Comparison of ENCODE assay signal across 21 cellular contexts in the genomic region with DNA sequence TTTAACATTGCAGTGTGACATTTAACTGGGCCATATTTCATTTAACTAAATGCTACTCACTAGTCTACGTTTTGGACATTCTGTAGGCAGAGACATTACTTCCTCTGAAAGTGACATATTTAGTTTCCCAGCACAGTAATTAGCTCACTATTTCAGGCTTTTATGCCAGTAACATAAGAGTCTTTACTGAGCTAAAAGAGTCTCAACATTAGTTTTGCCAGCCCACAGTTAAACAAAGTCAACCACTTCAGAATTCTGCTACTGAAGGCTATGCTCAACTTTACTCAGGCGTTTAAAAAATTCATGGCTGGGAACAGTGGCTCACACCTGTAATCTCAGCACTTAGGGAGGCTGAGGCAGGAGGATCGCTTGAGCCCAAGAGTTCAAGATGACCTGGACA. TPM values are rescaled to one million over a fixed set of nuclear protein-coding genes. Genes with fewer than 3 reads are reported as not detected.
DNase-seq lines count a peak whose midpoint lies in the region; ATAC-seq and TF ChIP-seq lines count a peak whose summit lies in the region.
"Had no signal": no experiment of that assay in that cellular context is flagged by ENCODE, and none has a peak within 500 bp of the region (broad histone marks: within the 10 kb centered on the region; RNA-seq: fewer than 3 reads in every experiment).

No MANE protein-coding gene starts in this region.

- H2AFZ ChIP-seq in mesenchymal stem cell (ENCODE audit: low read depth, low read length) (no peak overlapping the region), PC-9 (no peak overlapping the region)

- H3K18ac ChIP-seq in mesenchymal stem cell (ENCODE audit: low read depth in 1 of 2, low read length in 2 of 2): no peak overlapping the region

- no peaks in the 10 kb centered on the region for H3K9me2 ChIP-seq in PC-9 (ENCODE audit: insufficient read depth)

- no peak overlapping the region for H2BK15ac ChIP-seq in mesenchymal stem cell (ENCODE audit: low read depth, poor library complexity, severe bottlenecking)

- H3K4ac ChIP-seq in mesenchymal stem cell (ENCODE audit: low read depth in 1 of 2, low read length in 2 of 2): no peak overlapping the region

- H3K27ac ChIP-seq in mesenchymal stem cell (ENCODE audit: low read length, poor library complexity, severe bottlenecking): no peak overlapping the region
- no peak overlapping the region for H3K27ac ChIP-seq in upper lobe of right lung
- H3K27ac ChIP-seq in PC-9: no peak overlapping the region
- H3K27ac ChIP-seq: breast epithelium, pancreas, WERI-Rb-1 had no signal

- ATAC-seq in T-cell (replicated peaks in 1 of 4) (no peak), upper lobe of right lung (peak; percentile 3)

- peaks cover under 1% of the 10 kb centered on the region for H3K27me3 Mint-ChIP-seq in activated naive CD4-positive, alpha-beta T cell treated with anti-CD3 and anti-CD28 coated beads, Interleukin-2, amount 50 U/mL, for 24 hours
- H3K27me3 Mint-ChIP-seq in activated naive CD4-positive, alpha-beta T cell treated with anti-CD3 and anti-CD28 coated beads, Interleukin-2, amount 10 ng/mL, durations not matched to agents 7 days and 5 days: peaks cover 41% of the 10 kb centered on the region
- peaks cover 21 to 42% of the 10 kb centered on the region in 2 donors for H3K27me3 Mint-ChIP-seq in T-cell

- 57% methylated on average over 3 of the region's 3 CpGs for WGBS in mesenchymal stem cell

- H3K9ac ChIP-seq in mesenchymal stem cell (ENCODE audit: low read length): no peak overlapping the region

- H3K79me1 ChIP-seq in mesenchymal stem cell (replicated peaks; ENCODE audit: low read length, poor library complexity, severe bottlenecking): no peaks in the 10 kb centered on the region

- peak overlapping the region; percentile 82 for H3K4me3 Mint-ChIP-seq in activated naive CD4-positive, alpha-beta T cell treated with anti-CD3 and anti-CD28 coated beads, Interleukin-2, amount 50 U/mL, for 24 hours
- H3K4me3 Mint-ChIP-seq in activated naive CD4-positive, alpha-beta T cell treated with anti-CD3 and anti-CD28 coated beads, Interleukin-2, amount 10 ng/mL, durations not matched to agents 7 days and 5 days: no peak overlapping the region
- H3K4me3 Mint-ChIP-seq in T-cell: peak overlapping the region in 2 of 3 donors; percentile 66 to 89

- no peak for DNase-seq in activated naive CD4-positive, alpha-beta T cell treated with anti-CD3 and anti-CD28 coated beads, Interleukin-2, amount 10 ng/mL, durations not matched to agents 7 days and 5 days
- DNase-seq in T-cell (no peak), mesenchymal stem cell (peak; percentile 12), upper lobe of right lung (no peak), middle frontal gyrus (ENCODE audit: extremely low spot score, low spot score) (no peak), inferior parietal cortex (ENCODE audit: extremely low spot score) (no peak), PC-9 (no peak)
- DNase-seq: DMS153; dorsolateral prefrontal cortex; erythroblast; NCI-H1092; NCI-H2029 treated with DMSO at 0.1 percent for 48 hours; NCI-H524; pancreas; SHP77; stimulated activated CD4-positive, alpha-beta T cell treated with anti-CD3 and anti-CD28 coated beads, Interleukin-2, amount 100 ng/mL, for 24 hours; WERI-Rb-1 had no signal

- H3K9me3 ChIP-seq in mesenchymal stem cell (ENCODE audit: control insufficient read depth, low read length): no peaks in the 10 kb centered on the region
- no peaks in the 10 kb centered on the region for H3K9me3 ChIP-seq in upper lobe of right lung
- H3K9me3 ChIP-seq in PC-9 (ENCODE audit: insufficient read depth, low read depth): no peaks in the 10 kb centered on the region
- H3K9me3 ChIP-seq: breast epithelium, pancreas had no signal

- H3K36me3 Mint-ChIP-seq in activated naive CD4-positive, alpha-beta T cell treated with anti-CD3 and anti-CD28 coated beads, Interleukin-2, amount 50 U/mL, for 24 hours: peaks cover 8% of the 10 kb centered on the region
- H3K36me3 Mint-ChIP-seq in activated naive CD4-positive, alpha-beta T cell treated with anti-CD3 and anti-CD28 coated beads, Interleukin-2, amount 10 ng/mL, durations not matched to agents 7 days and 5 days: no peaks in the 10 kb centered on the region
- no peaks in the 10 kb centered on the region for H3K36me3 Mint-ChIP-seq in T-cell

- H3K36me3 ChIP-seq in mesenchymal stem cell (ENCODE audit: control insufficient read depth in 1 of 2, insufficient read depth in 2 of 2, low read depth in 1 of 2, low read length in 2 of 2) (no peaks in the 10 kb centered on the region), upper lobe of right lung (no peaks in the 10 kb centered on the region), PC-9 (ENCODE audit: low read depth) (no peaks in the 10 kb centered on the region)
- H3K36me3 ChIP-seq: breast epithelium, pancreas, WERI-Rb-1 had no signal

- H3K4me1 ChIP-seq in mesenchymal stem cell (ENCODE audit: control insufficient read depth, insufficient read depth, low read depth, low read length) (peaks cover 7% of the 10 kb centered on the region), upper lobe of right lung (peaks cover 7% of the 10 kb centered on the region), PC-9 (replicated peaks; ENCODE audit: insufficient read depth) (peaks cover 14% of the 10 kb centered on the region)
- H3K4me1 ChIP-seq: breast epithelium had no signal

- no peak overlapping the region for H2AK5ac ChIP-seq in mesenchymal stem cell (ENCODE audit: low read length, severe bottlenecking)

- intact Hi-C loops in upper lobe of right lung (cut with DNase I): no loop called here
- intact Hi-C loops in PC-9 (cut with micrococcal nuclease; ENCODE audit: unreplicated experiment): no loop called here

- no peak overlapping the region for H3K4me3 ChIP-seq in mesenchymal stem cell (ENCODE audit: insufficient read depth in 1 of 2, low read depth in 1 of 2, low read length in 2 of 2)
- no peak overlapping the region for H3K4me3 ChIP-seq in upper lobe of right lung
- no peak overlapping the region for H3K4me3 ChIP-seq in PC-9
- H3K4me3 ChIP-seq: pancreas had no signal

- H2BK120ac ChIP-seq in mesenchymal stem cell (ENCODE audit: low read depth, low read length): no peak overlapping the region

- TF ChIP-seq CTCF in upper lobe of right lung (IDR thresholded peaks at IDR 0.05): no peak
- no peak for TF ChIP-seq CTCF in PC-9 (conservative IDR thresholded peaks at IDR 0.05)

- H2BK5ac ChIP-seq in mesenchymal stem cell (ENCODE audit: low read depth, low read length, poor library complexity, severe bottlenecking): no peak overlapping the region

- BruUV-seq in PC-9 (replicated peaks; lab: Mats Ljungman, UMichigan): no TSS peak

- H3K14ac ChIP-seq in mesenchymal stem cell (ENCODE audit: low read length in 2 of 2): no peak overlapping the region

- no peaks in the 10 kb centered on the region for H3K9me3 Mint-ChIP-seq in activated naive CD4-positive, alpha-beta T cell treated with anti-CD3 and anti-CD28 coated beads, Interleukin-2, amount 50 U/mL, for 24 hours
- H3K9me3 Mint-ChIP-seq in activated naive CD4-positive, alpha-beta T cell treated with anti-CD3 and anti-CD28 coated beads, Interleukin-2, amount 10 ng/mL, durations not matched to agents 7 days and 5 days: no peaks in the 10 kb centered on the region
- H3K9me3 Mint-ChIP-seq in T-cell: no peaks in the 10 kb centered on the region

- H3K4me1 Mint-ChIP-seq in activated naive CD4-positive, alpha-beta T cell treated with anti-CD3 and anti-CD28 coated beads, Interleukin-2, amount 50 U/mL, for 24 hours: peaks cover 37% of the 10 kb centered on the region
- H3K4me1 Mint-ChIP-seq in activated naive CD4-positive, alpha-beta T cell treated with anti-CD3 and anti-CD28 coated beads, Interleukin-2, amount 10 ng/mL, durations not matched to agents 7 days and 5 days: peaks cover 27% of the 10 kb centered on the region
- peaks cover 25 to 32% (median 27%) of the 10 kb centered on the region in 3 donors for H3K4me1 Mint-ChIP-seq in T-cell

- no peaks in the 10 kb centered on the region for H4K20me1 ChIP-seq in PC-9 (ENCODE audit: insufficient read depth)

- H4K91ac ChIP-seq in mesenchymal stem cell (ENCODE audit: low read length): no peak overlapping the region

- no peak overlapping the region for H3K23ac ChIP-seq in mesenchymal stem cell (ENCODE audit: low read length in 2 of 2)

- no peak overlapping the region for H3K4me2 ChIP-seq in mesenchymal stem cell (ENCODE audit: low read length, poor library complexity, severe bottlenecking)
- no peak overlapping the region for H3K4me2 ChIP-seq in PC-9

- H2BK12ac ChIP-seq in mesenchymal stem cell (ENCODE audit: low read length in 2 of 2): no peak overlapping the region

- no peak overlapping the region for H4K8ac ChIP-seq in mesenchymal stem cell (ENCODE audit: low read length)

- POLR2A ChIA-PET in T-cell (lab: Charles Lee) (no interaction called here), PC-9 (lab: Charles Lee; ENCODE audit: unreplicated experiment) (no interaction called here)

- CTCF ChIA-PET in activated naive CD4-positive, alpha-beta T cell treated with anti-CD3 and anti-CD28 coated beads, Interleukin-2, amount 10 ng/mL, durations not matched to agents 7 days and 5 days (lab: Charles Lee): interaction anchor here (1.0 to 1.5 kb wide), 2 partner anchors 12 to 27 kb away, joined by 3 read pairs; no protein-coding TSS in a partner anchor
- CTCF ChIA-PET in T-cell (lab: Charles Lee) (interaction anchor here in 1 of 2 donors (0.5 kb wide), 1 partner anchor 100 kb away, joined by 3 read pairs; no protein-coding TSS in a partner anchor), PC-9 (lab: Charles Lee) (no interaction called here)

- no peaks in the 10 kb centered on the region for H3K79me2 ChIP-seq in PC-9 (ENCODE audit: low read depth)

- H3K27me3 ChIP-seq in mesenchymal stem cell (ENCODE audit: control insufficient read depth in 1 of 2, insufficient read depth in 1 of 2, low read length in 2 of 2) (peaks cover 16 to 18% of the 10 kb centered on the region in 2 experiments), upper lobe of right lung (no peaks in the 10 kb centered on the region), PC-9 (ENCODE audit: insufficient read depth, low read depth) (no peaks in the 10 kb centered on the region)
- H3K27me3 ChIP-seq: pancreas had no signal

- peak overlapping the region; percentile 1 for H3K27ac Mint-ChIP-seq in activated naive CD4-positive, alpha-beta T cell treated with anti-CD3 and anti-CD28 coated beads, Interleukin-2, amount 50 U/mL, for 24 hours
- H3K27ac Mint-ChIP-seq in activated naive CD4-positive, alpha-beta T cell treated with anti-CD3 and anti-CD28 coated beads, Interleukin-2, amount 10 ng/mL, durations not matched to agents 7 days and 5 days: no peak overlapping the region
- peak overlapping the region in 1 of 2 donors; percentile 11 for H3K27ac Mint-ChIP-seq in T-cell

- H3F3A ChIP-seq in PC-9 (ENCODE audit: insufficient read depth, low read depth): no peaks in the 10 kb centered on the region

RNA-seq across cellular contexts. Expression of a gene that starts 2.7 kb away (rescaled TPM):
- total RNA-seq in T-cell: 1 to 10 TPM in 1 of 5 donors, under 1 TPM in 4; 0.59 to 4.3 (median 0.88) TPM
- polyA plus RNA-seq in mesenchymal stem cell (2013, experiment 1 of 2): 0.08 TPM
- polyA plus RNA-seq in mesenchymal stem cell (2013, experiment 2 of 2): 0.14 TPM
- 0.49 TPM for total RNA-seq in upper lobe of right lung
- total RNA-seq in PC-9 (2021): 0.70 and 1.3 TPM in 2 replicates
- total RNA-seq: frontal cortex, OCI-LY7 had no signal

RNA-seq across cellular contexts. Expression of a gene that starts 18.2 kb away (rescaled TPM):
- total RNA-seq in T-cell (100 to 1,000 TPM; 103 to 125 (median 116) TPM), upper lobe of right lung (184 TPM), PC-9 (2021) (242 and 291 TPM in 2 replicates)
- 232 TPM for polyA plus RNA-seq in mesenchymal stem cell (2013, experiment 1 of 2)
- polyA plus RNA-seq in mesenchymal stem cell (2013, experiment 2 of 2): 236 TPM
